ENCODE assay signal across 16 cellular contexts in genomic region chr9:15218994-15219393, GRCh38.
A peak's percentile ranks its signal among the peaks of the same experiment; 100 is the strongest.
DNase-seq lines count a peak whose midpoint lies in the region; ATAC-seq and TF ChIP-seq lines count a peak whose summit lies in the region.
"Had no signal": no experiment of that assay in that cellular context is flagged by ENCODE, and none has a peak within 500 bp of the region (broad histone marks: within the 10 kb centered on the region; RNA-seq: fewer than 3 reads in every experiment).

No MANE protein-coding gene starts in this region.

- H3K27me3 ChIP-seq in Peyer's patch (no peaks in the 10 kb centered on the region), mucosa of rectum (ENCODE audit: control insufficient read depth in 2 of 2, insufficient read depth in 2 of 2, low read length in 2 of 2) (no peaks in the 10 kb centered on the region), suprapubic skin (no peaks in the 10 kb centered on the region)
- H3K27me3 ChIP-seq in effector memory CD4-positive, alpha-beta T cell (replicated peaks; ENCODE audit: control insufficient read depth, insufficient read depth, low read length, poor library complexity, severe bottlenecking), result no peaks in the 10 kb centered on the region

- DNase-seq in Peyer's patch (no peak), suprapubic skin (ENCODE audit: low spot score in 2 of 2) (no peak), NCI-H2227 treated with DMSO at 0.1 percent for 48 hours (lab: John Stamatoyannopoulos, UW) (no peak), left ventricle myocardium superior (no peak)
- DNase-seq in effector memory CD4-positive, alpha-beta T cell, result no peak
- DNase-seq: AML-193; Calu3; CD8-positive, alpha-beta T cell; DND-41; EL; GM23248 had no signal

- no peak overlapping the region for H3K9ac ChIP-seq in mucosa of rectum (ENCODE audit: low read depth in 1 of 2, low read length in 2 of 2)
- H3K9ac ChIP-seq: GM23248 had no signal

- H3K4me3 ChIP-seq in Peyer's patch (no peak overlapping the region), mucosa of rectum (ENCODE audit: low read length in 2 of 2) (no peak overlapping the region), suprapubic skin (no peak overlapping the region)
- no peak overlapping the region for H3K4me3 ChIP-seq in effector memory CD4-positive, alpha-beta T cell (ENCODE audit: insufficient read depth, low read depth, low read length, poor library complexity, severe bottlenecking)
- H3K4me3 ChIP-seq: GM12878, GM23248, HAP-1 had no signal

- ATAC-seq in left ventricle myocardium superior, result no peak
- ATAC-seq: CD8-positive, alpha-beta T cell; GM12878 had no signal

- no peaks in the 10 kb centered on the region for H3K9me3 ChIP-seq in Peyer's patch
- H3K9me3 ChIP-seq in effector memory CD4-positive, alpha-beta T cell (ENCODE audit: control insufficient read depth, low read length), result no peaks in the 10 kb centered on the region
- H3K9me3 ChIP-seq in mucosa of rectum (ENCODE audit: control insufficient read depth in 2 of 2, low read length in 2 of 2), result no peaks in the 10 kb centered on the region
- no peaks in the 10 kb centered on the region for H3K9me3 ChIP-seq in suprapubic skin
- H3K9me3 ChIP-seq: HAP-1 had no signal

- peaks cover 0 to 20% (median 0%) of the 10 kb centered on the region in 3 donors for H3K36me3 ChIP-seq in Peyer's patch
- H3K36me3 ChIP-seq in effector memory CD4-positive, alpha-beta T cell (ENCODE audit: control insufficient read depth, insufficient read depth, low read length), result peaks cover 24% of the 10 kb centered on the region
- peaks cover 8 to 10% of the 10 kb centered on the region in 2 donors for H3K36me3 ChIP-seq in mucosa of rectum (ENCODE audit: control insufficient read depth in 2 of 2, insufficient read depth in 2 of 2, low read length in 2 of 2)
- H3K36me3 ChIP-seq in suprapubic skin, result peaks cover 4% of the 10 kb centered on the region
- H3K36me3 ChIP-seq: HAP-1 had no signal

- TF ChIP-seq CTCF in Peyer's patch (IDR thresholded peaks at IDR 0.05) (no peak), suprapubic skin (IDR thresholded peaks at IDR 0.05) (no peak)

- H3K4me1 ChIP-seq in Peyer's patch (peaks cover 0 to 12% (median 0%) of the 10 kb centered on the region in 4 donors), mucosa of rectum (ENCODE audit: control insufficient read depth in 2 of 2, insufficient read depth in 2 of 2, low read length in 2 of 2) (peaks cover 0 to 3% of the 10 kb centered on the region in 2 donors), suprapubic skin (peaks cover 10% of the 10 kb centered on the region)
- H3K4me1 ChIP-seq in effector memory CD4-positive, alpha-beta T cell (ENCODE audit: control insufficient read depth, insufficient read depth, low read length, poor library complexity, severe bottlenecking), result no peaks in the 10 kb centered on the region
- H3K4me1 ChIP-seq: HAP-1 had no signal

- TF ChIP-seq EP300 in suprapubic skin (IDR thresholded peaks at IDR 0.05), result no peak

- no peak for TF ChIP-seq POLR2A in Peyer's patch (IDR thresholded peaks at IDR 0.05)
- TF ChIP-seq POLR2A in suprapubic skin (IDR thresholded peaks at IDR 0.05), result no peak

- intact Hi-C loops in left ventricle myocardium superior (cut with micrococcal nuclease), result loop anchor here (10.0 kb wide), 1 partner anchor 386 kb away; no protein-coding TSS in a partner anchor

- H3K27ac ChIP-seq in Peyer's patch (peak overlapping the region in 3 of 4 donors; percentile 56 to 73 (median 58)), mucosa of rectum (ENCODE audit: low read depth in 2 of 2, low read length in 2 of 2) (peak overlapping the region; percentile 48 to 52), suprapubic skin (no peak overlapping the region)
- peak overlapping the region; percentile 2 for H3K27ac ChIP-seq in effector memory CD4-positive, alpha-beta T cell (ENCODE audit: insufficient read depth, low read length, poor library complexity, severe bottlenecking)
- H3K27ac ChIP-seq: C4-2B, GM23248, HL-60 had no signal
